Comparison of ENCODE assay signal across 38 cellular contexts in genomic region chr12:90943248-90943647, GRCh38. TPM values are rescaled to one million over a fixed set of nuclear protein-coding genes. Genes with fewer than 3 reads are reported as not detected.
"Had no signal": no experiment of that assay in that cellular context is flagged by ENCODE, and none has a peak within 500 bp of the region (broad histone marks: within the 10 kb centered on the region; RNA-seq: fewer than 3 reads in every experiment).

No MANE protein-coding gene starts in this region.

- H3K4me1 ChIP-seq: left lung, pancreas, stomach, vagina had no signal

- H3K9me3 Mint-ChIP-seq: naive thymus-derived CD4-positive, alpha-beta T cell; stimulated activated effector memory CD8-positive, alpha-beta T cell treated with anti-CD3 and anti-CD28 coated beads, Interleukin-12 subunit alpha, Interleukin-12 subunit beta, amount 100 ng/mL, for 72 hours had no signal

- H3K36me3 ChIP-seq: esophagus muscularis mucosa, gastroesophageal sphincter, heart left ventricle, left lung, pancreas, stomach, thyroid gland, vagina had no signal

- H2AFZ ChIP-seq: hepatocyte had no signal

- H3K36me3 Mint-ChIP-seq: naive thymus-derived CD4-positive, alpha-beta T cell; stimulated activated effector memory CD8-positive, alpha-beta T cell treated with anti-CD3 and anti-CD28 coated beads, Interleukin-12 subunit alpha, Interleukin-12 subunit beta, amount 100 ng/mL, for 72 hours had no signal

- ATAC-seq: gastroesophageal sphincter; heart left ventricle; left cardiac atrium; naive thymus-derived CD4-positive, alpha-beta T cell; pancreas; sciatic nerve; stimulated activated effector memory CD8-positive, alpha-beta T cell treated with anti-CD3 and anti-CD28 coated beads, Interleukin-12 subunit alpha, Interleukin-12 subunit beta, amount 100 ng/mL, for 72 hours had no signal

- H3K79me2 ChIP-seq: hepatocyte had no signal

- H3K4me3 ChIP-seq: coronary artery, esophagus muscularis mucosa, gastroesophageal sphincter, heart left ventricle, hepatocyte, left lung, pancreas, stomach, thyroid gland, vagina had no signal

- H3K27ac Mint-ChIP-seq: naive thymus-derived CD4-positive, alpha-beta T cell; stimulated activated effector memory CD8-positive, alpha-beta T cell treated with anti-CD3 and anti-CD28 coated beads, Interleukin-12 subunit alpha, Interleukin-12 subunit beta, amount 100 ng/mL, for 72 hours had no signal

- H3K27ac ChIP-seq: coronary artery, esophagus muscularis mucosa, gastroesophageal sphincter, heart left ventricle, hepatocyte, left lung, pancreas, stomach, thyroid gland, vagina had no signal

- H3K9me3 ChIP-seq: esophagus muscularis mucosa, gastroesophageal sphincter, heart left ventricle, left lung, pancreas, stomach, thyroid gland, vagina had no signal

- H3K27me3 ChIP-seq: esophagus muscularis mucosa, gastroesophageal sphincter, heart left ventricle, hepatocyte, left lung, pancreas, stomach, thyroid gland, vagina had no signal

- H3K4me2 ChIP-seq: hepatocyte had no signal

- H3K4me3 Mint-ChIP-seq: naive thymus-derived CD4-positive, alpha-beta T cell; stimulated activated effector memory CD8-positive, alpha-beta T cell treated with anti-CD3 and anti-CD28 coated beads, Interleukin-12 subunit alpha, Interleukin-12 subunit beta, amount 100 ng/mL, for 72 hours had no signal

- DNase-seq: dermis blood vessel endothelial cell; effector memory CD4-positive, alpha-beta T cell; foreskin fibroblast; heart left ventricle; left cardiac atrium; left lung; mesendoderm; midbrain; naive thymus-derived CD4-positive, alpha-beta T cell; pancreas; retina; stimulated activated CD4-positive, alpha-beta T cell treated with anti-CD3 and anti-CD28 coated beads, Interleukin-2, amount 100 ng/mL, for 24 hours; stimulated activated CD4-positive, alpha-beta T cell treated with anti-CD3 and anti-CD28 coated beads, Interleukin-4, amount 100 ng/mL, for 24 hours; stimulated activated naive CD4-positive, alpha-beta T cell treated with Interleukin-2 at 50 U/mL for 16 hours; stomach; thyroid gland; trophoblast cell had no signal

- H3K4me1 Mint-ChIP-seq: naive thymus-derived CD4-positive, alpha-beta T cell; stimulated activated effector memory CD8-positive, alpha-beta T cell treated with anti-CD3 and anti-CD28 coated beads, Interleukin-12 subunit alpha, Interleukin-12 subunit beta, amount 100 ng/mL, for 72 hours had no signal

RNA-seq across cellular contexts. Expression of gene CCER1, which starts 11.7 kb away (rescaled TPM):
- total RNA-seq: dermis blood vessel endothelial cell; endothelial cell of umbilical vein; epithelial cell of proximal tubule; esophagus muscularis mucosa; gastroesophageal sphincter; heart left ventricle; hepatocyte; kidney epithelial cell; left cardiac atrium; left lung; lower leg skin; lung microvascular endothelial cell; mucosa of gallbladder; naive thymus-derived CD4-positive, alpha-beta T cell; omental fat pad; pancreas; posterior vena cava; pulmonary artery endothelial cell; sciatic nerve; skeletal muscle tissue; stomach; subcutaneous adipose tissue; temporal lobe; ureter; vagina had no signal
- polyA plus RNA-seq: endothelial cell of umbilical vein; heart left ventricle; hepatocyte; naive thymus-derived CD4-positive, alpha-beta T cell; neural cell; pancreas; stomach had no signal
